Comparison of ENCODE assay signal across 20 cellular contexts in genomic region chr19:49421878-49422202, GRCh38. TPM values are rescaled to one million over a fixed set of nuclear protein-coding genes. Genes with fewer than 3 reads are reported as not detected.
DNase-seq lines count a peak whose midpoint lies in the region; ATAC-seq and TF ChIP-seq lines count a peak whose summit lies in the region.
"Had no signal": no experiment of that assay in that cellular context is flagged by ENCODE, and none has a peak within 500 bp of the region (broad histone marks: within the 10 kb centered on the region; RNA-seq: fewer than 3 reads in every experiment).

No MANE protein-coding gene starts in this region.

- TF ChIP-seq CTCF in endothelial cell (IDR thresholded peaks at IDR 0.05; ENCODE audit: unreplicated experiment), result no peak

- peaks cover 58% of the 10 kb centered on the region for H3K27me3 Mint-ChIP-seq in activated naive CD8-positive, alpha-beta T cell
- peaks cover 82% of the 10 kb centered on the region for H3K27me3 Mint-ChIP-seq in activated naive CD8-positive, alpha-beta T cell treated with anti-CD3 and anti-CD28 coated beads, Interleukin-2, amount 50 U/mL, for 24 hours
- H3K27me3 Mint-ChIP-seq in IgD-negative memory B cell, result peaks cover 77% of the 10 kb centered on the region
- H3K27me3 Mint-ChIP-seq in endothelial cell (ENCODE audit: unreplicated experiment), result peaks cover 20% of the 10 kb centered on the region
- H3K27me3 Mint-ChIP-seq in stimulated activated memory B cell treated with anti-CD40 and anti-IgM and Interleukin-4, amounts not matched to agents 10 μg/mL and 1 μg/mL and 100 μg/mL, for 72 hours, result peaks cover 100% of the 10 kb centered on the region

- peak overlapping the region; percentile 68 for H3K4me3 Mint-ChIP-seq in activated naive CD8-positive, alpha-beta T cell
- H3K4me3 Mint-ChIP-seq in activated naive CD8-positive, alpha-beta T cell treated with anti-CD3 and anti-CD28 coated beads, Interleukin-2, amount 50 U/mL, for 24 hours, result no peak overlapping the region
- peak overlapping the region in 2 of 4 donors; percentile 29 to 89 for H3K4me3 Mint-ChIP-seq in IgD-negative memory B cell
- peak overlapping the region; percentile 27 for H3K4me3 Mint-ChIP-seq in endothelial cell (ENCODE audit: unreplicated experiment)
- H3K4me3 Mint-ChIP-seq in stimulated activated memory B cell treated with anti-CD40 and anti-IgM and Interleukin-4, amounts not matched to agents 10 μg/mL and 1 μg/mL and 100 μg/mL, for 72 hours, result peak overlapping the region; percentile 16

- no peak for DNase-seq in activated naive CD8-positive, alpha-beta T cell treated with anti-CD3 and anti-CD28 coated beads, Interleukin-2, amount 50 U/mL, for 24 hours
- DNase-seq in endothelial cell (ENCODE audit: low spot score) (no peak), NCI-H226 (no peak), Ammon's horn (ENCODE audit: low spot score) (no peak), hippocampal formation (lab: John Stamatoyannopoulos, UW) (no peak)
- DNase-seq: Kasumi-1, NCI-H1048, NCI-H446 treated with DMSO at 0.1 percent for 48 hours, tibial artery had no signal

- no peaks in the 10 kb centered on the region for H3K9me3 Mint-ChIP-seq in activated naive CD8-positive, alpha-beta T cell (ENCODE audit: low read depth)
- H3K9me3 Mint-ChIP-seq in activated naive CD8-positive, alpha-beta T cell treated with anti-CD3 and anti-CD28 coated beads, Interleukin-2, amount 50 U/mL, for 24 hours, result no peaks in the 10 kb centered on the region
- no peaks in the 10 kb centered on the region for H3K9me3 Mint-ChIP-seq in IgD-negative memory B cell
- H3K9me3 Mint-ChIP-seq in endothelial cell (ENCODE audit: unreplicated experiment), result no peaks in the 10 kb centered on the region
- no peaks in the 10 kb centered on the region for H3K9me3 Mint-ChIP-seq in stimulated activated memory B cell treated with anti-CD40 and anti-IgM and Interleukin-4, amounts not matched to agents 10 μg/mL and 1 μg/mL and 100 μg/mL, for 72 hours

- no peak for ATAC-seq in activated naive CD8-positive, alpha-beta T cell treated with anti-CD3 and anti-CD28 coated beads, Interleukin-2, amount 50 U/mL, for 24 hours
- no peak for ATAC-seq in stimulated activated memory B cell treated with anti-CD40 and anti-IgM and Interleukin-4, amounts not matched to agents 10 μg/mL and 1 μg/mL and 100 μg/mL, for 72 hours
- ATAC-seq: sciatic nerve had no signal

- no peak overlapping the region for H3K27ac Mint-ChIP-seq in activated naive CD8-positive, alpha-beta T cell
- H3K27ac Mint-ChIP-seq in activated naive CD8-positive, alpha-beta T cell treated with anti-CD3 and anti-CD28 coated beads, Interleukin-2, amount 50 U/mL, for 24 hours, result no peak overlapping the region
- H3K27ac Mint-ChIP-seq in IgD-negative memory B cell (peak overlapping the region in 2 of 3 donors; percentile 3 to 67), endothelial cell (ENCODE audit: unreplicated experiment) (no peak overlapping the region)
- H3K27ac Mint-ChIP-seq in stimulated activated memory B cell treated with anti-CD40 and anti-IgM and Interleukin-4, amounts not matched to agents 10 μg/mL and 1 μg/mL and 100 μg/mL, for 72 hours, result no peak overlapping the region
- H3K27ac Mint-ChIP-seq: H9 had no signal

- H3K36me3 Mint-ChIP-seq in activated naive CD8-positive, alpha-beta T cell, result no peaks in the 10 kb centered on the region
- no peaks in the 10 kb centered on the region for H3K36me3 Mint-ChIP-seq in activated naive CD8-positive, alpha-beta T cell treated with anti-CD3 and anti-CD28 coated beads, Interleukin-2, amount 50 U/mL, for 24 hours (ENCODE audit: low read depth)
- no peaks in the 10 kb centered on the region for H3K36me3 Mint-ChIP-seq in IgD-negative memory B cell
- peaks cover 16% of the 10 kb centered on the region for H3K36me3 Mint-ChIP-seq in endothelial cell (ENCODE audit: low read depth, unreplicated experiment)
- no peaks in the 10 kb centered on the region for H3K36me3 Mint-ChIP-seq in stimulated activated memory B cell treated with anti-CD40 and anti-IgM and Interleukin-4, amounts not matched to agents 10 μg/mL and 1 μg/mL and 100 μg/mL, for 72 hours

- H3K4me1 Mint-ChIP-seq in activated naive CD8-positive, alpha-beta T cell (ENCODE audit: low read depth), result peaks cover 47% of the 10 kb centered on the region
- H3K4me1 Mint-ChIP-seq in activated naive CD8-positive, alpha-beta T cell treated with anti-CD3 and anti-CD28 coated beads, Interleukin-2, amount 50 U/mL, for 24 hours, result peaks cover 36% of the 10 kb centered on the region
- H3K4me1 Mint-ChIP-seq in IgD-negative memory B cell (peaks cover 19 to 58% (median 38%) of the 10 kb centered on the region in 3 donors), endothelial cell (ENCODE audit: unreplicated experiment) (peaks cover 32% of the 10 kb centered on the region)
- peaks cover 59% of the 10 kb centered on the region for H3K4me1 Mint-ChIP-seq in stimulated activated memory B cell treated with anti-CD40 and anti-IgM and Interleukin-4, amounts not matched to agents 10 μg/mL and 1 μg/mL and 100 μg/mL, for 72 hours

RNA-seq across cellular contexts. Expression of gene PTH2, which starts 1.4 kb away (rescaled TPM):
- not detected for polyA plus RNA-seq in IgD-negative memory B cell
- total RNA-seq in endothelial cell (ENCODE audit: unreplicated experiment), result not detected
- total RNA-seq: cerebellum, frontal cortex, kidney epithelial cell, mammary epithelial cell, sciatic nerve had no signal
- polyA plus RNA-seq: esophagus, mammary epithelial cell, SK-N-SH had no signal

RNA-seq across cellular contexts. Expression of gene GFY, which starts 3.3 kb away (rescaled TPM):
- polyA plus RNA-seq in IgD-negative memory B cell, result not detected
- total RNA-seq in endothelial cell (ENCODE audit: unreplicated experiment), result not detected
- total RNA-seq: cerebellum, frontal cortex, kidney epithelial cell, mammary epithelial cell, sciatic nerve had no signal
- polyA plus RNA-seq: esophagus, mammary epithelial cell, SK-N-SH had no signal

RNA-seq across cellular contexts. Expression of gene SLC17A7, which starts 19.5 kb away (rescaled TPM):
- not detected for polyA plus RNA-seq in IgD-negative memory B cell
- 0.92 TPM for total RNA-seq in endothelial cell (ENCODE audit: unreplicated experiment)
- total RNA-seq: kidney epithelial cell had no signal

RNA-seq across cellular contexts. Expression of gene PIH1D1, which starts 29.8 kb away (rescaled TPM):
- 98.8 TPM for polyA plus RNA-seq in IgD-negative memory B cell
- total RNA-seq in endothelial cell (ENCODE audit: unreplicated experiment), result 78.8 TPM

RNA-seq across cellular contexts. Expression of gene ALDH16A1, which starts 31.2 kb away (rescaled TPM):
- polyA plus RNA-seq in IgD-negative memory B cell, result 67.5 TPM
- total RNA-seq in endothelial cell (ENCODE audit: unreplicated experiment), result 49.6 TPM

Comparison
In these comparisons a context has a peak if more than half of its experiments do, and no peak if none do; other contexts are left out.
1. H3K27ac Mint-ChIP-seq: peak in IgD-negative memory B cell (2 of 3); none in activated naive CD8-positive, alpha-beta T cell (single experiment), activated naive CD8-positive, alpha-beta T cell treated with anti-CD3 and anti-CD28 coated beads, Interleukin-2, amount 50 U/mL, for 24 hours (single experiment), endothelial cell (single experiment) and stimulated activated memory B cell treated with anti-CD40 and anti-IgM and Interleukin-4, amounts not matched to agents 10 μg/mL and 1 μg/mL and 100 μg/mL, for 72 hours (single experiment).